Comparison of ENCODE assay signal across 1 cellular context in the genomic region with DNA sequence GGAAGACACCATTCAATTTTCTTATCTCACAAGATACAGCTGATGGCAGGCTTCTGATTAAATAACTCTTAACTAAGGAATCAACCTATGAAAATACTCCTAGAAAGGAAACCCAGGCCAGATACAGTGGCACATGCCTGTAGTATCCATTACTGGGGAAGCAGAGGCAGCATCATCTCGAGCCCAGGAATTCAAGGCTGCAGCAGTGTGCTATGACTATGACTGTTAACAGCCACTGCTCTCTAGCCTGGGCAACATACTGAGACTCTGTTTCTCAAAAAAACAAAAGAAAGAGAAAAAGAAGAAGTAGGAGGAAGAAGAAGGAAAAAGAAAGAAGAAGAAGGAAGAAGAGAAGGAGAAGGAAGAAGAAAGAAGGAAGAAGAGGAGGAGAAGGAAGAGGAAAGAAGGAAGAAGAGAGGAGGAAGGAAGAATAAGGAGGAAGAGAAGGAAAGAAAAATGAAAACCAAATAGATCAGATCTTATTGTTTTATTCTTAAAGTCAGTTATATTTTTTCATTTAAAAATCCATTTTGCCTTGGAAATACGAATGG.
A peak's percentile ranks its signal among the peaks of the same experiment; 100 is the strongest.
TF ChIP-seq lines count a peak whose summit lies in the region.

No MANE protein-coding gene starts in this region.

TF ChIP-seq in K562, 482 proteins besides CTCF, POLR2A, EP300 and RAD21 (continued from another document):
- TF ChIP-seq, protein P1, sequence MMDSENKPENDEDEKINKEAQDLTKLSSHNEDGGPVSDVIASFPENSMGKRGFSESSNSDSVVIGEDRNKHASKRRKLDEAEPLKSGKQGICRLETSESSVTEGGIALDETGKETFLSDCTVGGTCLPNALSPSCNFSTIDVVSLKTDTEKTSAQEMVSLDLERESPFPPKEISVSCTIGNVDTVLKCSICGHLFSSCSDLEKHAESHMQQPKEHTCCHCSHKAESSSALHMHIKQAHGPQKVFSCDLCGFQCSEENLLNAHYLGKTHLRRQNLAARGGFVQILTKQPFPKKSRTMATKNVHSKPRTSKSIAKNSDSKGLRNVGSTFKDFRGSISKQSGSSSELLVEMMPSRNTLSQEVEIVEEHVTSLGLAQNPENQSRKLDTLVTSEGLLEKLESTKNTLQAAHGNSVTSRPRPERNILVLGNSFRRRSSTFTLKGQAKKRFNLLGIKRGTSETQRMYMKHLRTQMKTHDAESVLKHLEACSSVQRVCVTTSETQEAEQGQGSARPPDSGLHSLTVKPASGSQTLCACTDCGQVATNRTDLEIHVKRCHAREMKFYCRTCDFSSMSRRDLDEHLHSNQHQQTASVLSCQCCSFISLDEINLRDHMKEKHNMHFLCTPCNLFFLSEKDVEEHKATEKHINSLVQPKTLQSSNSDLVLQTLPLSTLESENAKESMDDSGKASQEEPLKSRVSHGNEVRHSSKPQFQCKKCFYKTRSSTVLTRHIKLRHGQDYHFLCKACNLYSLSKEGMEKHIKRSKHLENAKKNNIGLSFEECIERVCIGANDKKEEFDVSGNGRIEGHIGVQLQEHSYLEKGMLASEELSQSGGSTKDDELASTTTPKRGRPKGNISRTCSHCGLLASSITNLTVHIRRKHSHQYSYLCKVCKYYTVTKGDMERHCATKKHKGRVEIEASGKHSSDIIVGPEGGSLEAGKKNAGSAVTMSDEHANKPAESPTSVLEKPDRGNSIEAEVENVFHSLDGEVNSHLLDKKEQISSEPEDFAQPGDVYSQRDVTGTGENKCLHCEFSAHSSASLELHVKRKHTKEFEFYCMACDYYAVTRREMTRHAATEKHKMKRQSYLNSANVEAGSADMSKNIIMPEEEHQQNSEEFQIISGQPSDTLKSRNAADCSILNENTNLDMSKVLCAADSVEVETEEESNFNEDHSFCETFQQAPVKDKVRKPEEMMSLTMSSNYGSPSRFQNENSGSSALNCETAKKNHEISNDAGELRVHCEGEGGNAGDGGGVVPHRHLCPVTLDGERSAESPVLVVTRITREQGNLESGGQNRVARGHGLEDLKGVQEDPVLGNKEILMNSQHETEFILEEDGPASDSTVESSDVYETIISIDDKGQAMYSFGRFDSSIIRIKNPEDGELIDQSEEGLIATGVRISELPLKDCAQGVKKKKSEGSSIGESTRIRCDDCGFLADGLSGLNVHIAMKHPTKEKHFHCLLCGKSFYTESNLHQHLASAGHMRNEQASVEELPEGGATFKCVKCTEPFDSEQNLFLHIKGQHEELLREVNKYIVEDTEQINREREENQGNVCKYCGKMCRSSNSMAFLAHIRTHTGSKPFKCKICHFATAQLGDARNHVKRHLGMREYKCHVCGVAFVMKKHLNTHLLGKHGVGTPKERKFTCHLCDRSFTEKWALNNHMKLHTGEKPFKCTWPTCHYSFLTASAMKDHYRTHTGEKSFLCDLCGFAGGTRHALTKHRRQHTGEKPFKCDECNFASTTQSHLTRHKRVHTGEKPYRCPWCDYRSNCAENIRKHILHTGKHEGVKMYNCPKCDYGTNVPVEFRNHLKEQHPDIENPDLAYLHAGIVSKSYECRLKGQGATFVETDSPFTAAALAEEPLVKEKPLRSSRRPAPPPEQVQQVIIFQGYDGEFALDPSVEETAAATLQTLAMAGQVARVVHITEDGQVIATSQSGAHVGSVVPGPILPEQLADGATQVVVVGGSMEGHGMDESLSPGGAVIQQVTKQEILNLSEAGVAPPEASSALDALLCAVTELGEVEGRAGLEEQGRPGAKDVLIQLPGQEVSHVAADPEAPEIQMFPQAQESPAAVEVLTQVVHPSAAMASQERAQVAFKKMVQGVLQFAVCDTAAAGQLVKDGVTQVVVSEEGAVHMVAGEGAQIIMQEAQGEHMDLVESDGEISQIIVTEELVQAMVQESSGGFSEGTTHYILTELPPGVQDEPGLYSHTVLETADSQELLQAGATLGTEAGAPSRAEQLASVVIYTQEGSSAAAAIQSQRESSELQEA (IDR thresholded peaks at IDR 0.05; ENCODE audit: low read depth), result 0 out of 2 replicates have a peak, but pooled peaks have one; percentile 22
- TF ChIP-seq EP400 (IDR thresholded peaks at IDR 0.05) (peak; percentile 30; the same call in 1 of the 2 replicates), POLR3G (IDR thresholded peaks at IDR 0.05; ENCODE audit: extremely low read depth, insufficient read length, insufficient replicate concordance) (no peak), KLF6 (CRISPR knock-in tag; IDR thresholded peaks at IDR 0.05; ENCODE audit: borderline replicate concordance) (no peak), ZNF263 (CRISPR knock-in tag; IDR thresholded peaks at IDR 0.05; ENCODE audit: borderline replicate concordance) (no peak), SAFB (IDR thresholded peaks at IDR 0.05; ENCODE audit: borderline replicate concordance, low read depth, low read length) (no peak), L3MBTL2 (IDR thresholded peaks at IDR 0.05) (no peak), SP1 (CRISPR knock-in tag; IDR thresholded peaks at IDR 0.05) (no peak), CBFA2T2 (conservative IDR thresholded peaks at IDR 0.05) (0 out of 2 replicates have a peak, but pooled peaks have one; percentile 18), U2AF2 (optimal IDR thresholded peaks at IDR 0.05; ENCODE audit: low read depth, low read length) (no peak), TOE1 (IDR thresholded peaks at IDR 0.05; ENCODE audit: borderline replicate concordance) (peak; percentile 68; the same call in 1 of the 2 replicates), TOE1 (CRISPR knock-in tag; IDR thresholded peaks at IDR 0.05; ENCODE audit: borderline replicate concordance, low read depth) (no peak), ZNF23 (CRISPR knock-in tag; IDR thresholded peaks at IDR 0.05) (no peak), KAT7 (CRISPR knock-in tag; IDR thresholded peaks at IDR 0.05; ENCODE audit: borderline replicate concordance) (no peak), CREB1 (IDR thresholded peaks at IDR 0.05) (no peak), CREB1 (CRISPR knock-in tag; IDR thresholded peaks at IDR 0.05) (no peak), SRSF3 (IDR thresholded peaks at IDR 0.05; ENCODE audit: insufficient read depth, low read length) (no peak), ZFX (CRISPR knock-in tag; IDR thresholded peaks at IDR 0.05) (no peak), KAT8 (IDR thresholded peaks at IDR 0.05; ENCODE audit: low read depth) (no peak)
- TF ChIP-seq, protein P2, sequence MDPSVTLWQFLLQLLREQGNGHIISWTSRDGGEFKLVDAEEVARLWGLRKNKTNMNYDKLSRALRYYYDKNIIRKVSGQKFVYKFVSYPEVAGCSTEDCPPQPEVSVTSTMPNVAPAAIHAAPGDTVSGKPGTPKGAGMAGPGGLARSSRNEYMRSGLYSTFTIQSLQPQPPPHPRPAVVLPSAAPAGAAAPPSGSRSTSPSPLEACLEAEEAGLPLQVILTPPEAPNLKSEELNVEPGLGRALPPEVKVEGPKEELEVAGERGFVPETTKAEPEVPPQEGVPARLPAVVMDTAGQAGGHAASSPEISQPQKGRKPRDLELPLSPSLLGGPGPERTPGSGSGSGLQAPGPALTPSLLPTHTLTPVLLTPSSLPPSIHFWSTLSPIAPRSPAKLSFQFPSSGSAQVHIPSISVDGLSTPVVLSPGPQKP (CRISPR knock-in tag; IDR thresholded peaks at IDR 0.05), result no peak
- TF ChIP-seq, protein P3, sequence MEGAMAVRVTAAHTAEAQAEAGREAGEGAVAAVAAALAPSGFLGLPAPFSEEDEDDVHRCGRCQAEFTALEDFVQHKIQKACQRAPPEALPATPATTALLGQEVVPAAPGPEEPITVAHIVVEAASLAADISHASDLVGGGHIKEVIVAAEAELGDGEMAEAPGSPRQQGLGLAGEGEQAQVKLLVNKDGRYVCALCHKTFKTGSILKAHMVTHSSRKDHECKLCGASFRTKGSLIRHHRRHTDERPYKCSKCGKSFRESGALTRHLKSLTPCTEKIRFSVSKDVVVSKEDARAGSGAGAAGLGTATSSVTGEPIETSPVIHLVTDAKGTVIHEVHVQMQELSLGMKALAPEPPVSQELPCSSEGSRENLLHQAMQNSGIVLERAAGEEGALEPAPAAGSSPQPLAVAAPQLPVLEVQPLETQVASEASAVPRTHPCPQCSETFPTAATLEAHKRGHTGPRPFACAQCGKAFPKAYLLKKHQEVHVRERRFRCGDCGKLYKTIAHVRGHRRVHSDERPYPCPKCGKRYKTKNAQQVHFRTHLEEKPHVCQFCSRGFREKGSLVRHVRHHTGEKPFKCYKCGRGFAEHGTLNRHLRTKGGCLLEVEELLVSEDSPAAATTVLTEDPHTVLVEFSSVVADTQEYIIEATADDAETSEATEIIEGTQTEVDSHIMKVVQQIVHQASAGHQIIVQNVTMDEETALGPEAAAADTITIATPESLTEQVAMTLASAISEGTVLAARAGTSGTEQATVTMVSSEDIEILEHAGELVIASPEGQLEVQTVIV (CRISPR knock-in tag; IDR thresholded peaks at IDR 0.05; ENCODE audit: borderline replicate concordance), result no peak
